In the genomic region with DNA sequence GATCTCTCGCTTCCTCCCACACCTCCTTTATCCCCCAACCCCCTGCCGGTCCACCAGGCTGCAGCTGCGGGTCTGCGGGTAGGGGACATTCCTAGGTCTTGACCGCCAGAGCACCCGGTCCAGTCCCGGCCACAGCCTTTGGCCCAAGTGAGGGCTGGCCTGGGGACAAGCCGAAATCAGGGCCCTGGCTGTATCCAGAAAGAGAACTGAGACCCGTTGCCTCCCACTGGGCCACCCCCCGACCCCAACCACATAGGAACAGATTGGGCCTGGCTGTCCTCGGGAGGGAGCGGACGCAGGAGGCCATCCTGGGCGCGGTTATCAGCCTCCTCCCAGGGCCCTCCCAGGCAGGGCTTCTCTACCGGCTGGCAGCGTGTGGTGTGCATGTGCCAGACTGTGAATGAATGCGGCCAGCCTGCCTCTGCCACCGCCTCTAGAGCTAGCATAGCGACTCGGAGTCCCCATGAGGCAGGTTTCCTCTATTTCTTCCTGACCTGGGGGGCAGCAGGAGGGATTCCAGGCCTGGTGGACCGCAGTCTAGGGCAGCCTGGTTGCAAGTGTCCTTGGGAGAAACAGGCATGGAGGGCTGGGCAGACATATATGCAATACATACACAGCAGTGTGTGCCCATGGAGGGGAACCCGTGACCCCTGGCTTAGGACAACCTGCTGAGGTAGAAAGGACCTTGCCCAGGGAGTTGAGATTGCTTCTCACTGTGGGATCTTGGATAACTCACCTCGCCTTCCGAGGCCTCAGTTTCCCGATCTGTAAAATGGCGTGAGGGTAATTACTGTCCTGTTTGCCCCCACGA, we compare ENCODE assay signal across 8 cellular contexts. TPM values are rescaled to one million over a fixed set of nuclear protein-coding genes. Genes with fewer than 3 reads are reported as not detected.
DNase-seq lines count a peak whose midpoint lies in the region; ATAC-seq and FAIRE-seq lines count a peak whose summit lies in the region.

No MANE protein-coding gene starts in this region.

- H3K4me3 Mint-ChIP-seq in memory B cell: peak overlapping the region; percentile 98

- H3K36me3 ChIP-seq in SK-N-MC (ENCODE audit: insufficient read depth, low read length) (no peaks in the 10 kb centered on the region), thymus (ENCODE audit: control insufficient read depth, insufficient read depth) (no peaks in the 10 kb centered on the region)

- ATAC-seq in memory B cell (ENCODE audit: low read depth): peak; percentile 30

- H3K9ac ChIP-seq in SK-N-MC (ENCODE audit: insufficient read length): no peak overlapping the region

- peaks cover 2% of the 10 kb centered on the region for H3K36me3 Mint-ChIP-seq in memory B cell

- FAIRE-seq in GM19239 (lab: Jason Lieb, UNC) (peak; percentile 33), RCC 7860 (lab: Jason Lieb, UNC) (no peak), frontal cortex (lab: Jason Lieb, UNC) (no peak)

- H3K27ac ChIP-seq in SK-N-MC: no peak overlapping the region
- no peak overlapping the region for H3K27ac ChIP-seq in thymus (ENCODE audit: low read depth)

- H3K9me3 ChIP-seq in SK-N-MC (ENCODE audit: low read depth, low read length) (no peaks in the 10 kb centered on the region), thymus (ENCODE audit: control insufficient read depth) (no peaks in the 10 kb centered on the region)

- peaks cover 40% of the 10 kb centered on the region for H3K4me1 Mint-ChIP-seq in memory B cell

- peaks cover 26% of the 10 kb centered on the region for H3K4me1 ChIP-seq in thymus (ENCODE audit: control insufficient read depth, insufficient read depth, low read length)

- H3K27me3 Mint-ChIP-seq in memory B cell: no peaks in the 10 kb centered on the region

- WGBS in thymus: 17% methylated on average over 28 of the region's 28 CpGs

- H3K27me3 ChIP-seq in thymus (ENCODE audit: control insufficient read depth, insufficient read depth): peaks cover 46% of the 10 kb centered on the region

- peak overlapping the region; percentile 83 for H3K4me3 ChIP-seq in SK-N-MC
- H3K4me3 ChIP-seq in thymus (ENCODE audit: low read length): peak overlapping the region; percentile 55

- H3K27ac Mint-ChIP-seq in memory B cell: peak overlapping the region; percentile 91

- no peak for DNase-seq in GM19239 (ENCODE audit: insufficient read length, low spot score)
- DNase-seq in SK-N-MC (ENCODE audit: low read depth, low spot score): no peak
- DNase-seq in central memory CD4-positive, alpha-beta T cell: peak; percentile 36
- peak in 1 of 2 donors; percentile 58 for DNase-seq in memory B cell (ENCODE audit: low spot score in 2 of 2)
- DNase-seq in Kasumi-1 (lab: John Stamatoyannopoulos, UW): no peak
- DNase-seq in RCC 7860 (ENCODE audit: low spot score): no peak
- no peak for DNase-seq in frontal cortex (ENCODE audit: low spot score in 2 of 2)

- no peaks in the 10 kb centered on the region for H3K9me3 Mint-ChIP-seq in memory B cell

RNA-seq across cellular contexts. Expression of a gene that starts 1.2 kb away (rescaled TPM):
- polyA plus RNA-seq in thymus: 2.3 TPM
- total RNA-seq in frontal cortex: 4.1 TPM

RNA-seq across cellular contexts. Expression of a gene that starts 16.3 kb away (rescaled TPM):
- polyA plus RNA-seq in thymus: 36.1 TPM
- total RNA-seq in frontal cortex: 20.8 TPM

RNA-seq across cellular contexts. Expression of a gene that starts 39.2 kb away (rescaled TPM):
- polyA plus RNA-seq in thymus: 107 TPM
- total RNA-seq in frontal cortex: 75.8 TPM
